ENCODE assay signal across 30 cellular contexts in genomic region chr7:70229242-70229641, GRCh38.
DNase-seq lines count a peak whose midpoint lies in the region; ATAC-seq, FAIRE-seq and TF ChIP-seq lines count a peak whose summit lies in the region.
"Had no signal": no experiment of that assay in that cellular context is flagged by ENCODE, and none has a peak within 500 bp of the region (broad histone marks: within the 10 kb centered on the region; RNA-seq: fewer than 3 reads in every experiment).

No MANE protein-coding gene starts in this region.

- CTCF ChIA-PET in HepG2 (lab: Yijun Ruan, JAX; ENCODE audit: low intra/inter-chr PET ratio, low total read pairs), result no interaction called here

- POLR2A ChIA-PET in HepG2 (lab: Yijun Ruan, JAX), result no interaction called here

- H3K27me3 ChIP-seq in HepG2 (ENCODE audit: control insufficient read depth in 1 of 2, insufficient read depth in 2 of 2, low read length in 2 of 2), result no peaks in the 10 kb centered on the region
- H3K27me3 ChIP-seq in right lobe of liver, result no peaks in the 10 kb centered on the region
- H3K27me3 ChIP-seq in adipocyte (replicated peaks; ENCODE audit: control insufficient read depth, insufficient read depth, low read length), result no peaks in the 10 kb centered on the region
- H3K27me3 ChIP-seq in osteoblast (ENCODE audit: insufficient read depth, low read length), result no peaks in the 10 kb centered on the region
- H3K27me3 ChIP-seq in MG63, result no peaks in the 10 kb centered on the region
- H3K27me3 ChIP-seq: SJSA1 had no signal

- no TSS peak for BruUV-seq in HepG2 (replicated peaks; lab: Mats Ljungman, UMichigan)

- no peak for ATAC-seq in HepG2
- no peak for ATAC-seq in right lobe of liver
- ATAC-seq: GM23338 had no signal

- no peaks in the 10 kb centered on the region for H4K20me1 ChIP-seq in HepG2 (ENCODE audit: insufficient read depth, low read length)
- no peaks in the 10 kb centered on the region for H4K20me1 ChIP-seq in osteoblast (ENCODE audit: insufficient read depth, low read length)

- DNase-seq in DMS53 (lab: John Stamatoyannopoulos, UW), result peak; percentile 23
- no peak for DNase-seq in DMS53 treated with DMSO at 0.1 percent for 48 hours (lab: John Stamatoyannopoulos, UW; ENCODE audit: unreplicated experiment)
- no peak for DNase-seq in HepG2 (ENCODE audit: low spot score)
- no peak for DNase-seq in right lobe of liver
- no peak for DNase-seq in adipocyte (ENCODE audit: low read depth)
- peak; percentile 23 for DNase-seq in osteoblast (ENCODE audit: insufficient read length, low spot score, missing footprints)
- DNase-seq in MG63, result no peak
- no peak for DNase-seq in midbrain (lab: John Stamatoyannopoulos, UW)
- DNase-seq: Calu3; DMS79 treated with DMSO at 0.1 percent for 48 hours; GF-D8; H9; HFFc6; IMR-90; NCI-H1092 treated with DMSO at 0.1 percent for 48 hours; NCI-H146; NCI-H1930; NCI-H345; NCI-H510A treated with DMSO at 0.1 percent for 48 hours; NCI-H748 treated with DMSO at 0.1 percent for 48 hours; NK-92 treated with Interleukin-12 subunit alpha and Interleukin-12 subunit beta, amount 100 ng/mL, for 24 hours; PC-9; Right ventricle myocardium superior; RPMI8226; T-helper 1 cell had no signal

- FAIRE-seq in HepG2 (lab: Jason Lieb, UNC), result no peak
- FAIRE-seq: GM12892, GM19239 had no signal

- intact Hi-C loops in HepG2 (cut with micrococcal nuclease; ENCODE audit: unreplicated experiment) (no loop called here), right lobe of liver (cut with DNase I) (no loop called here)

- H3K9me3 ChIP-seq in HepG2 (ENCODE audit: low read length) (peaks cover 23% of the 10 kb centered on the region), right lobe of liver (peaks cover 0 to 12% (median 0%) of the 10 kb centered on the region in 4 donors), adipocyte (ENCODE audit: control insufficient read depth, low read length) (peaks cover 33% of the 10 kb centered on the region), osteoblast (ENCODE audit: low read depth, low read length) (no peaks in the 10 kb centered on the region), MG63 (peaks cover 11% of the 10 kb centered on the region)

- in situ Hi-C loops in HepG2 (cut with HindIII; ENCODE audit: extremely low pct_ligation_motif_present, low pct_unique_long_range_greater_than_20kb), result no loop called here

- no peaks in the 10 kb centered on the region for H3K4me1 ChIP-seq in HepG2 (ENCODE audit: insufficient read depth, low read length)
- no peaks in the 10 kb centered on the region for H3K4me1 ChIP-seq in right lobe of liver
- no peaks in the 10 kb centered on the region for H3K4me1 ChIP-seq in adipocyte (ENCODE audit: control insufficient read depth, insufficient read depth, low read length)
- H3K4me1 ChIP-seq in osteoblast (ENCODE audit: insufficient read depth, low read length), result no peaks in the 10 kb centered on the region
- H3K4me1 ChIP-seq: SJSA1 had no signal

- H3K36me3 ChIP-seq in HepG2 (replicated peaks in 1 of 2; ENCODE audit: control insufficient read depth in 1 of 2, insufficient read depth in 2 of 2, low read length in 2 of 2) (no peaks in the 10 kb centered on the region), right lobe of liver (no peaks in the 10 kb centered on the region), adipocyte (ENCODE audit: control insufficient read depth, insufficient read depth, low read length, severe bottlenecking) (no peaks in the 10 kb centered on the region), osteoblast (ENCODE audit: insufficient read depth, low read length) (no peaks in the 10 kb centered on the region), MG63 (no peaks in the 10 kb centered on the region)
- H3K36me3 ChIP-seq: SJSA1 had no signal

- H3K4me2 ChIP-seq in HepG2 (ENCODE audit: low read depth, low read length) (no peak overlapping the region), osteoblast (ENCODE audit: insufficient read depth, low read length) (no peak overlapping the region)
- H3K4me2 ChIP-seq: GM23338, KMS-11, PC-9 had no signal

- no peak for TF ChIP-seq POLR2A in HepG2 (IDR thresholded peaks at IDR 0.05; ENCODE audit: insufficient read depth in 1 of 2, low read depth in 2 of 2, low read length in 2 of 2)
- no peak for TF ChIP-seq POLR2A in right lobe of liver (IDR thresholded peaks at IDR 0.05)

- H3K27ac ChIP-seq in HepG2 (ENCODE audit: extremely low read length, insufficient read depth, low read length), result no peak overlapping the region
- H3K27ac ChIP-seq in right lobe of liver, result no peak overlapping the region
- no peak overlapping the region for H3K27ac ChIP-seq in osteoblast (ENCODE audit: low read depth, low read length)
- H3K27ac ChIP-seq: KMS-11, PC-9, SJSA1 had no signal

- TF ChIP-seq CTCF in HepG2 (CRISPR knock-in tag; IDR thresholded peaks at IDR 0.05) (no peak), right lobe of liver (IDR thresholded peaks at IDR 0.05) (no peak), osteoblast (IDR thresholded peaks at IDR 0.05; ENCODE audit: extremely low read depth, low read depth, low read length) (no peak)

- no peaks in the 10 kb centered on the region for H3K79me2 ChIP-seq in HepG2 (ENCODE audit: insufficient read depth, low read length)
- no peaks in the 10 kb centered on the region for H3K79me2 ChIP-seq in osteoblast (ENCODE audit: insufficient read depth, low read length)

- H2AFZ ChIP-seq in HepG2 (ENCODE audit: low read length) (no peak overlapping the region), osteoblast (ENCODE audit: low read length) (no peak overlapping the region)
- H2AFZ ChIP-seq: GM23338, PC-9 had no signal

- H3K4me3 ChIP-seq in HepG2 (replicated peaks in 1 of 3; ENCODE audit: insufficient read depth in 1 of 3, low read depth in 2 of 3, low read length in 3 of 3), result no peak overlapping the region
- no peak overlapping the region for H3K4me3 ChIP-seq in right lobe of liver
- peak overlapping the region; percentile 50 for H3K4me3 ChIP-seq in adipocyte (ENCODE audit: low read length)
- H3K4me3 ChIP-seq in osteoblast (ENCODE audit: insufficient read depth, low read length), result no peak overlapping the region
- no peak overlapping the region for H3K4me3 ChIP-seq in MG63
- H3K4me3 ChIP-seq: GM23338, PC-9, SJSA1 had no signal

- no peak for TF ChIP-seq RAD21 in HepG2 (CRISPR knock-in tag; IDR thresholded peaks at IDR 0.05)

- H3K9ac ChIP-seq in HepG2 (ENCODE audit: insufficient read depth, low read depth, low read length), result no peak overlapping the region
- no peak overlapping the region for H3K9ac ChIP-seq in adipocyte (ENCODE audit: low read length)
- H3K9ac ChIP-seq: KMS-11 had no signal

- no peak for TF ChIP-seq EP300 in HepG2 (IDR thresholded peaks at IDR 0.05; ENCODE audit: low read depth in 2 of 2, low read length in 2 of 2)
- TF ChIP-seq EP300 in HepG2 (CRISPR knock-in tag; IDR thresholded peaks at IDR 0.05; ENCODE audit: borderline replicate concordance), result no peak

TF ChIP-seq in HepG2, 621 proteins besides CTCF, POLR2A, EP300 and RAD21:
- TF ChIP-seq ZNF317 (CRISPR knock-in tag; IDR thresholded peaks at IDR 0.05) (peak; percentile 98), MIER2 (CRISPR knock-in tag; IDR thresholded peaks at IDR 0.05) (no peak), LBX2 (CRISPR knock-in tag; IDR thresholded peaks at IDR 0.05; ENCODE audit: borderline replicate concordance) (no peak), HMGXB3 (CRISPR knock-in tag; IDR thresholded peaks at IDR 0.05; ENCODE audit: borderline replicate concordance) (no peak), JUN (CRISPR knock-in tag; IDR thresholded peaks at IDR 0.05) (no peak), MYC (CRISPR knock-in tag; IDR thresholded peaks at IDR 0.05; ENCODE audit: borderline replicate concordance) (no peak), NFYB (CRISPR knock-in tag; IDR thresholded peaks at IDR 0.05) (no peak)

Comparison
In these comparisons a context has a peak if more than half of its experiments do, and no peak if none do; other contexts are left out.
1. DNase-seq: peak in DMS53 (single experiment) and osteoblast (single experiment); none in DMS53 treated with DMSO at 0.1 percent for 48 hours (single experiment), HepG2 (single experiment), right lobe of liver (0 of 3), adipocyte (single experiment), MG63 (single experiment) and midbrain (single experiment).